In the genomic region with DNA sequence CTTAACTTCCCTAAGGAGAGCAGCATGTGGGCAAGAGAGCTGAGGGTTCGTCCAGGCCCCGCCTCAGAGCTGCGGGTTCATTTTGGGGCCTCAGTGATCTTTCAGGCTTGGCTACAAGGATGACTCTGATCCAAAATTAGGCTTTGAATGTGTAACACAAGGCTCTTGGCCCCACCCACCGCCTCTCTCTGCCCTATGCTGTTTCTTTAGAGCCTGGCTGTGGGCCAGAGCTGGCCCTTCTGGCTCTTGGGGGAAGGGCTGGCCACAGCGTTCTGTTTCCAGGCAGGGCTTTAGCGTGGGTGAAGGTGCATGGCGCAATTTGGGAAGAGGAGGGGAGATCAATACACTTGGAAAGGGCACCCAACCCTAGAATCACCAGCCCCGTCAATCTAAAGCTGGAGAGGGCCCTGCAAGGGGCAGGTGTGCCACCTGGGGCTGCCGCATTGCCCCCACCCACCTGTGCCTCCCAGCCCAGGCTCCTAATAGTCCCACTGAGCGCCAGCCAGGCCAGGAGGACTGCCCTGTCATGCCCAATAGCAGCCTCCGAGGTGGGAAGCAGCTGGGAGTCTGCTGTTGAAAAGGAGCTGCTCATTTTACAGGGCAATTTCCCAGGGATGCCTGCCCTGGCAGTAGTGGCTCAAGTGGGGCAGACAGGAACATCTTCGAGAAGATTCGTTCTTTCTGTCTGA, we compare ENCODE assay signal across 1 cellular context.
TF ChIP-seq lines count a peak whose summit lies in the region.

No MANE protein-coding gene starts in this region.

TF ChIP-seq in HEK293T, 16 proteins besides CTCF, POLR2A, EP300 and RAD21 (continued from another document):
- TF ChIP-seq, protein P1, sequence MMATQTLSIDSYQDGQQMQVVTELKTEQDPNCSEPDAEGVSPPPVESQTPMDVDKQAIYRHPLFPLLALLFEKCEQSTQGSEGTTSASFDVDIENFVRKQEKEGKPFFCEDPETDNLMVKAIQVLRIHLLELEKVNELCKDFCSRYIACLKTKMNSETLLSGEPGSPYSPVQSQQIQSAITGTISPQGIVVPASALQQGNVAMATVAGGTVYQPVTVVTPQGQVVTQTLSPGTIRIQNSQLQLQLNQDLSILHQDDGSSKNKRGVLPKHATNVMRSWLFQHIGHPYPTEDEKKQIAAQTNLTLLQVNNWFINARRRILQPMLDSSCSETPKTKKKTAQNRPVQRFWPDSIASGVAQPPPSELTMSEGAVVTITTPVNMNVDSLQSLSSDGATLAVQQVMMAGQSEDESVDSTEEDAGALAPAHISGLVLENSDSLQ (IDR thresholded peaks at IDR 0.05), result no peak
